ENCODE assay signal across 2 cellular contexts in the genomic region with DNA sequence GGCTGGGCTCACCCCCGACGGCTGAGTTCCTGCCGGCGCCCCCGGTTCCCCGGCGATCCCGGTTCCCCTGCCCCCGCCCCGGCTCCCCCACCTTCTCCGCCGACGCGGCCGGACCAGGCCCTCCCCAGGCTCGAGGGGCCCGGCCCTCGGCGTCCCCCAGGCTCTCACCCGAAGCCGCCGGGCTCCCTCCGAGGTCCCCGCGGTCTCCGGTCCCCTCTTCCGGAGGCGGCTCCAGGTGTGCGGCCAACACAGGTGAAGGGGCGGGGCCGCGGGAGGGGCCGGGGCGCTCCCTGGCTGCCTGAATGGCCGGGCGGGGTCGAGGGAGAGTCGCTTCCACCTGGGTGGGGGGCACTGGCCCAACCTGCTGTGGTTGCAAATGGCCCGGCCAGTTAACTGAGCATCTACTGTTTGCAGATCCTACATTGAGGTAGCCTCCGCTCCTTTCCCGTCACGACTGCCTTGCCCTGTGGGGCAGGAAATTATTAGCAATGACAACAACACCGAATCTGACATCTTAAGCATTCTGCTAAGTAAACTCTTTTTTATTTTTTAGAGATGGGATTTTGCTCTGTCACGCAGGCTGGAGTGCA.
TF ChIP-seq lines count a peak whose summit lies in the region.

A gene with protein sequence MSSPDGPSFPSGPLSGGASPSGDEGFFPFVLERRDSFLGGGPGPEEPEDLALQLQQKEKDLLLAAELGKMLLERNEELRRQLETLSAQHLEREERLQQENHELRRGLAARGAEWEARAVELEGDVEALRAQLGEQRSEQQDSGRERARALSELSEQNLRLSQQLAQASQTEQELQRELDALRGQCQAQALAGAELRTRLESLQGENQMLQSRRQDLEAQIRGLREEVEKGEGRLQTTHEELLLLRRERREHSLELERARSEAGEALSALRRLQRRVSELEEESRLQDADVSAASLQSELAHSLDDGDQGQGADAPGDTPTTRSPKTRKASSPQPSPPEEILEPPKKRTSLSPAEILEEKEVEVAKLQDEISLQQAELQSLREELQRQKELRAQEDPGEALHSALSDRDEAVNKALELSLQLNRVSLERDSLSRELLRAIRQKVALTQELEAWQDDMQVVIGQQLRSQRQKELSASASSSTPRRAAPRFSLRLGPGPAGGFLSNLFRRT (minus strand): TSS at position 219 of the 590 bp plus-strand sequence. CDS start 1,448 bp downstream, outside the sequence.

TF ChIP-seq in SK-N-SH, 30 proteins besides CTCF, POLR2A, EP300 and RAD21 (continued from another document):
- TF ChIP-seq, protein P1, sequence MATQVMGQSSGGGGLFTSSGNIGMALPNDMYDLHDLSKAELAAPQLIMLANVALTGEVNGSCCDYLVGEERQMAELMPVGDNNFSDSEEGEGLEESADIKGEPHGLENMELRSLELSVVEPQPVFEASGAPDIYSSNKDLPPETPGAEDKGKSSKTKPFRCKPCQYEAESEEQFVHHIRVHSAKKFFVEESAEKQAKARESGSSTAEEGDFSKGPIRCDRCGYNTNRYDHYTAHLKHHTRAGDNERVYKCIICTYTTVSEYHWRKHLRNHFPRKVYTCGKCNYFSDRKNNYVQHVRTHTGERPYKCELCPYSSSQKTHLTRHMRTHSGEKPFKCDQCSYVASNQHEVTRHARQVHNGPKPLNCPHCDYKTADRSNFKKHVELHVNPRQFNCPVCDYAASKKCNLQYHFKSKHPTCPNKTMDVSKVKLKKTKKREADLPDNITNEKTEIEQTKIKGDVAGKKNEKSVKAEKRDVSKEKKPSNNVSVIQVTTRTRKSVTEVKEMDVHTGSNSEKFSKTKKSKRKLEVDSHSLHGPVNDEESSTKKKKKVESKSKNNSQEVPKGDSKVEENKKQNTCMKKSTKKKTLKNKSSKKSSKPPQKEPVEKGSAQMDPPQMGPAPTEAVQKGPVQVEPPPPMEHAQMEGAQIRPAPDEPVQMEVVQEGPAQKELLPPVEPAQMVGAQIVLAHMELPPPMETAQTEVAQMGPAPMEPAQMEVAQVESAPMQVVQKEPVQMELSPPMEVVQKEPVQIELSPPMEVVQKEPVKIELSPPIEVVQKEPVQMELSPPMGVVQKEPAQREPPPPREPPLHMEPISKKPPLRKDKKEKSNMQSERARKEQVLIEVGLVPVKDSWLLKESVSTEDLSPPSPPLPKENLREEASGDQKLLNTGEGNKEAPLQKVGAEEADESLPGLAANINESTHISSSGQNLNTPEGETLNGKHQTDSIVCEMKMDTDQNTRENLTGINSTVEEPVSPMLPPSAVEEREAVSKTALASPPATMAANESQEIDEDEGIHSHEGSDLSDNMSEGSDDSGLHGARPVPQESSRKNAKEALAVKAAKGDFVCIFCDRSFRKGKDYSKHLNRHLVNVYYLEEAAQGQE (IDR thresholded peaks at IDR 0.05; ENCODE audit: low read depth, low read length): no peak
- TF ChIP-seq, protein P2, sequence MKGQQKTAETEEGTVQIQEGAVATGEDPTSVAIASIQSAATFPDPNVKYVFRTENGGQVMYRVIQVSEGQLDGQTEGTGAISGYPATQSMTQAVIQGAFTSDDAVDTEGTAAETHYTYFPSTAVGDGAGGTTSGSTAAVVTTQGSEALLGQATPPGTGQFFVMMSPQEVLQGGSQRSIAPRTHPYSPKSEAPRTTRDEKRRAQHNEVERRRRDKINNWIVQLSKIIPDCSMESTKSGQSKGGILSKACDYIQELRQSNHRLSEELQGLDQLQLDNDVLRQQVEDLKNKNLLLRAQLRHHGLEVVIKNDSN (IDR thresholded peaks at IDR 0.05; ENCODE audit: borderline replicate concordance, low read depth): no peak
- no peak for TF ChIP-seq RFX5 (IDR thresholded peaks at IDR 0.05; ENCODE audit: low read length)
- TF ChIP-seq TEAD4 (IDR thresholded peaks at IDR 0.05; ENCODE audit: borderline replicate concordance, insufficient read depth): no peak
- TF ChIP-seq CHD2 (IDR thresholded peaks at IDR 0.05; ENCODE audit: low read length, partially characterized antibody): no peak
- no peak for TF ChIP-seq TAF1 (IDR thresholded peaks at IDR 0.05; ENCODE audit: borderline replicate concordance, low read depth, low read length)
- TF ChIP-seq SIN3A (IDR thresholded peaks at IDR 0.05; ENCODE audit: borderline replicate concordance, low read depth, low read length): no peak
- TF ChIP-seq GATA2 (CRISPR knock-in tag; IDR thresholded peaks at IDR 0.05): no peak
- TF ChIP-seq MXI1 (IDR thresholded peaks at IDR 0.05; ENCODE audit: low read depth, low read length): no peak

TF ChIP-seq in SK-N-SH treated with all-trans-retinoic acid at 6 μM for 48 hours, 23 proteins besides CTCF, POLR2A, EP300 and RAD21 (continued from another document):
- TF ChIP-seq, protein P3, sequence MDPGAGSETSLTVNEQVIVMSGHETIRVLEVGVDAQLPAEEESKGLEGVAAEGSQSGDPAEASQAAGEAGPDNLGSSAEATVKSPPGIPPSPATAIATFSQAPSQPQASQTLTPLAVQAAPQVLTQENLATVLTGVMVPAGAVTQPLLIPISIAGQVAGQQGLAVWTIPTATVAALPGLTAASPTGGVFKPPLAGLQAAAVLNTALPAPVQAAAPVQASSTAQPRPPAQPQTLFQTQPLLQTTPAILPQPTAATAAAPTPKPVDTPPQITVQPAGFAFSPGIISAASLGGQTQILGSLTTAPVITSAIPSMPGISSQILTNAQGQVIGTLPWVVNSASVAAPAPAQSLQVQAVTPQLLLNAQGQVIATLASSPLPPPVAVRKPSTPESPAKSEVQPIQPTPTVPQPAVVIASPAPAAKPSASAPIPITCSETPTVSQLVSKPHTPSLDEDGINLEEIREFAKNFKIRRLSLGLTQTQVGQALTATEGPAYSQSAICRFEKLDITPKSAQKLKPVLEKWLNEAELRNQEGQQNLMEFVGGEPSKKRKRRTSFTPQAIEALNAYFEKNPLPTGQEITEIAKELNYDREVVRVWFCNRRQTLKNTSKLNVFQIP (CRISPR knock-in tag; IDR thresholded peaks at IDR 0.05; ENCODE audit: borderline replicate concordance, low read depth): no peak
- TF ChIP-seq, protein P4, sequence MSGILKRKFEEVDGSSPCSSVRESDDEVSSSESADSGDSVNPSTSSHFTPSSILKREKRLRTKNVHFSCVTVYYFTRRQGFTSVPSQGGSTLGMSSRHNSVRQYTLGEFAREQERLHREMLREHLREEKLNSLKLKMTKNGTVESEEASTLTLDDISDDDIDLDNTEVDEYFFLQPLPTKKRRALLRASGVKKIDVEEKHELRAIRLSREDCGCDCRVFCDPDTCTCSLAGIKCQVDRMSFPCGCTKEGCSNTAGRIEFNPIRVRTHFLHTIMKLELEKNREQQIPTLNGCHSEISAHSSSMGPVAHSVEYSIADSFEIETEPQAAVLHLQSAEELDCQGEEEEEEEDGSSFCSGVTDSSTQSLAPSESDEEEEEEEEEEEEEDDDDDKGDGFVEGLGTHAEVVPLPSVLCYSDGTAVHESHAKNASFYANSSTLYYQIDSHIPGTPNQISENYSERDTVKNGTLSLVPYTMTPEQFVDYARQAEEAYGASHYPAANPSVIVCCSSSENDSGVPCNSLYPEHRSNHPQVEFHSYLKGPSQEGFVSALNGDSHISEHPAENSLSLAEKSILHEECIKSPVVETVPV (CRISPR knock-in tag; IDR thresholded peaks at IDR 0.05): no peak
- TF ChIP-seq ARNTL (CRISPR knock-in tag; IDR thresholded peaks at IDR 0.05; ENCODE audit: borderline replicate concordance, low read depth): no peak
- no peak for TF ChIP-seq ZNF565 (CRISPR knock-in tag; conservative IDR thresholded peaks at IDR 0.05; ENCODE audit: low read depth)
- TF ChIP-seq ZNF8 (CRISPR knock-in tag; IDR thresholded peaks at IDR 0.05): no peak
- TF ChIP-seq ESRRG (CRISPR knock-in tag; IDR thresholded peaks at IDR 0.05): no peak
- TF ChIP-seq, protein P5, sequence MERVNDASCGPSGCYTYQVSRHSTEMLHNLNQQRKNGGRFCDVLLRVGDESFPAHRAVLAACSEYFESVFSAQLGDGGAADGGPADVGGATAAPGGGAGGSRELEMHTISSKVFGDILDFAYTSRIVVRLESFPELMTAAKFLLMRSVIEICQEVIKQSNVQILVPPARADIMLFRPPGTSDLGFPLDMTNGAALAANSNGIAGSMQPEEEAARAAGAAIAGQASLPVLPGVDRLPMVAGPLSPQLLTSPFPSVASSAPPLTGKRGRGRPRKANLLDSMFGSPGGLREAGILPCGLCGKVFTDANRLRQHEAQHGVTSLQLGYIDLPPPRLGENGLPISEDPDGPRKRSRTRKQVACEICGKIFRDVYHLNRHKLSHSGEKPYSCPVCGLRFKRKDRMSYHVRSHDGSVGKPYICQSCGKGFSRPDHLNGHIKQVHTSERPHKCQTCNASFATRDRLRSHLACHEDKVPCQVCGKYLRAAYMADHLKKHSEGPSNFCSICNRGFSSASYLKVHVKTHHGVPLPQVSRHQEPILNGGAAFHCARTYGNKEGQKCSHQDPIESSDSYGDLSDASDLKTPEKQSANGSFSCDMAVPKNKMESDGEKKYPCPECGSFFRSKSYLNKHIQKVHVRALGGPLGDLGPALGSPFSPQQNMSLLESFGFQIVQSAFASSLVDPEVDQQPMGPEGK (CRISPR knock-in tag; IDR thresholded peaks at IDR 0.05; ENCODE audit: borderline replicate concordance): no peak
- TF ChIP-seq, protein P6, sequence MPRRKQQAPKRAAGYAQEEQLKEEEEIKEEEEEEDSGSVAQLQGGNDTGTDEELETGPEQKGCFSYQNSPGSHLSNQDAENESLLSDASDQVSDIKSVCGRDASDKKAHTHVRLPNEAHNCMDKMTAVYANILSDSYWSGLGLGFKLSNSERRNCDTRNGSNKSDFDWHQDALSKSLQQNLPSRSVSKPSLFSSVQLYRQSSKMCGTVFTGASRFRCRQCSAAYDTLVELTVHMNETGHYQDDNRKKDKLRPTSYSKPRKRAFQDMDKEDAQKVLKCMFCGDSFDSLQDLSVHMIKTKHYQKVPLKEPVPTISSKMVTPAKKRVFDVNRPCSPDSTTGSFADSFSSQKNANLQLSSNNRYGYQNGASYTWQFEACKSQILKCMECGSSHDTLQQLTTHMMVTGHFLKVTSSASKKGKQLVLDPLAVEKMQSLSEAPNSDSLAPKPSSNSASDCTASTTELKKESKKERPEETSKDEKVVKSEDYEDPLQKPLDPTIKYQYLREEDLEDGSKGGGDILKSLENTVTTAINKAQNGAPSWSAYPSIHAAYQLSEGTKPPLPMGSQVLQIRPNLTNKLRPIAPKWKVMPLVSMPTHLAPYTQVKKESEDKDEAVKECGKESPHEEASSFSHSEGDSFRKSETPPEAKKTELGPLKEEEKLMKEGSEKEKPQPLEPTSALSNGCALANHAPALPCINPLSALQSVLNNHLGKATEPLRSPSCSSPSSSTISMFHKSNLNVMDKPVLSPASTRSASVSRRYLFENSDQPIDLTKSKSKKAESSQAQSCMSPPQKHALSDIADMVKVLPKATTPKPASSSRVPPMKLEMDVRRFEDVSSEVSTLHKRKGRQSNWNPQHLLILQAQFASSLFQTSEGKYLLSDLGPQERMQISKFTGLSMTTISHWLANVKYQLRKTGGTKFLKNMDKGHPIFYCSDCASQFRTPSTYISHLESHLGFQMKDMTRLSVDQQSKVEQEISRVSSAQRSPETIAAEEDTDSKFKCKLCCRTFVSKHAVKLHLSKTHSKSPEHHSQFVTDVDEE (CRISPR knock-in tag; IDR thresholded peaks at IDR 0.05): no peak
- TF ChIP-seq PPARA (CRISPR knock-in tag; IDR thresholded peaks at IDR 0.05; ENCODE audit: borderline replicate concordance): no peak
- TF ChIP-seq, protein P7, sequence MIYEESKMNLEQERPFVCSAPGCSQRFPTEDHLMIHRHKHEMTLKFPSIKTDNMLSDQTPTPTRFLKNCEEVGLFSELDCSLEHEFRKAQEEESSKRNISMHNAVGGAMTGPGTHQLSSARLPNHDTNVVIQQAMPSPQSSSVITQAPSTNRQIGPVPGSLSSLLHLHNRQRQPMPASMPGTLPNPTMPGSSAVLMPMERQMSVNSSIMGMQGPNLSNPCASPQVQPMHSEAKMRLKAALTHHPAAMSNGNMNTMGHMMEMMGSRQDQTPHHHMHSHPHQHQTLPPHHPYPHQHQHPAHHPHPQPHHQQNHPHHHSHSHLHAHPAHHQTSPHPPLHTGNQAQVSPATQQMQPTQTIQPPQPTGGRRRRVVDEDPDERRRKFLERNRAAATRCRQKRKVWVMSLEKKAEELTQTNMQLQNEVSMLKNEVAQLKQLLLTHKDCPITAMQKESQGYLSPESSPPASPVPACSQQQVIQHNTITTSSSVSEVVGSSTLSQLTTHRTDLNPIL (CRISPR knock-in tag; IDR thresholded peaks at IDR 0.05; ENCODE audit: low read depth): no peak
- TF ChIP-seq TCF4 (CRISPR knock-in tag; IDR thresholded peaks at IDR 0.05; ENCODE audit: borderline replicate concordance): no peak
- no peak for TF ChIP-seq BACH2 (CRISPR knock-in tag; IDR thresholded peaks at IDR 0.05; ENCODE audit: borderline replicate concordance)
- no peak for TF ChIP-seq ZNF70 (CRISPR knock-in tag; IDR thresholded peaks at IDR 0.05)
